In genomic region chr1:181129771-181130606, GRCh38 we compare ENCODE assay signal across 17 cellular contexts. TPM values are rescaled to one million over a fixed set of nuclear protein-coding genes. Genes with fewer than 3 reads are reported as not detected.
DNase-seq lines count a peak whose midpoint lies in the region; ATAC-seq lines count a peak whose summit lies in the region.
"Had no signal": no experiment of that assay in that cellular context is flagged by ENCODE, and none has a peak within 500 bp of the region (broad histone marks: within the 10 kb centered on the region; RNA-seq: fewer than 3 reads in every experiment).

No MANE protein-coding gene starts in this region.

- H3K36me3 Mint-ChIP-seq in CD8-positive, alpha-beta memory T cell, result no peaks in the 10 kb centered on the region
- no peaks in the 10 kb centered on the region for H3K36me3 Mint-ChIP-seq in activated CD4-positive, alpha-beta memory T cell treated with anti-CD3 and anti-CD28 coated beads, Interleukin-2, amount 10 ng/mL, durations not matched to agents 7 days and 5 days (ENCODE audit: low read depth)
- H3K36me3 Mint-ChIP-seq: activated naive CD8-positive, alpha-beta T cell had no signal

- H3K27me3 ChIP-seq in CD8-positive, alpha-beta memory T cell (ENCODE audit: insufficient read depth, low read length, poor library complexity, severe bottlenecking), result no peaks in the 10 kb centered on the region
- H3K27me3 ChIP-seq: sigmoid colon had no signal

- H3K9me3 ChIP-seq in CD8-positive, alpha-beta memory T cell (ENCODE audit: low read length), result no peaks in the 10 kb centered on the region
- H3K9me3 ChIP-seq: left ventricle myocardium inferior, sigmoid colon had no signal

- H3K36me3 ChIP-seq in CD8-positive, alpha-beta memory T cell (ENCODE audit: insufficient read depth, low read length), result no peaks in the 10 kb centered on the region
- H3K36me3 ChIP-seq: left ventricle myocardium inferior, sigmoid colon had no signal

- ATAC-seq in GM18519 (IDR thresholded peaks at IDR 0.05; ENCODE audit: low FRiP score, unreplicated experiment) (peak; percentile 32), GM21381 (IDR thresholded peaks at IDR 0.05; ENCODE audit: unreplicated experiment) (no peak)

- H3K27ac Mint-ChIP-seq in CD8-positive, alpha-beta memory T cell, result peak overlapping the region in 1 of 8 donors; percentile 24
- no peak overlapping the region for H3K27ac Mint-ChIP-seq in activated CD4-positive, alpha-beta memory T cell treated with anti-CD3 and anti-CD28 coated beads, Interleukin-2, amount 10 ng/mL, durations not matched to agents 7 days and 5 days
- H3K27ac Mint-ChIP-seq: activated naive CD8-positive, alpha-beta T cell had no signal

- peaks cover 14 to 19% (median 16%) of the 10 kb centered on the region in 3 donors for H3K4me1 Mint-ChIP-seq in CD8-positive, alpha-beta memory T cell
- peaks cover 56% of the 10 kb centered on the region for H3K4me1 Mint-ChIP-seq in activated CD4-positive, alpha-beta memory T cell treated with anti-CD3 and anti-CD28 coated beads, Interleukin-2, amount 10 ng/mL, durations not matched to agents 7 days and 5 days

- no peak for DNase-seq in CD8-positive, alpha-beta memory T cell
- DNase-seq in OCI-M1 (lab: John Stamatoyannopoulos, UW) (peak; percentile 91), hippocampal formation (lab: John Stamatoyannopoulos, UW) (peak; percentile 34 to 48), SW480 (ENCODE audit: low spot score) (no peak)
- DNase-seq in activated CD4-positive, alpha-beta T cell treated with anti-CD3 and anti-CD28 coated beads, Interleukin-2, amount 50 U/mL, for 48 hours, result no peak
- DNase-seq in activated CD4-positive, alpha-beta memory T cell treated with anti-CD3 and anti-CD28 coated beads, Interleukin-2, amount 10 ng/mL, durations not matched to agents 7 days and 5 days, result no peak
- DNase-seq: activated CD8-positive, alpha-beta memory T cell treated with anti-CD3 and anti-CD28 coated beads, Interleukin-2, amount 50 U/mL, for 4 hours; left ventricle myocardium inferior; NCI-H1092 treated with DMSO at 0.1 percent for 48 hours; nephron progenitor cell; sigmoid colon had no signal

- peaks cover 22% of the 10 kb centered on the region for H3K4me1 ChIP-seq in CD8-positive, alpha-beta memory T cell (ENCODE audit: insufficient read depth, low read length)

- H3K27ac ChIP-seq in CD8-positive, alpha-beta memory T cell (ENCODE audit: low read depth, low read length), result peak overlapping the region; percentile 54
- H3K27ac ChIP-seq: C4-2B, epithelial cell of prostate had no signal

- POLR2A ChIA-PET in CD8-positive, alpha-beta memory T cell (lab: Charles Lee), result no interaction called here
- POLR2A ChIA-PET in activated CD4-positive, alpha-beta memory T cell treated with anti-CD3 and anti-CD28 coated beads, Interleukin-2, amount 10 ng/mL, durations not matched to agents 7 days and 5 days (lab: Charles Lee), result interaction anchor here (0.7 kb wide), 1 partner anchor 12 kb away, joined by 3 read pairs; no protein-coding TSS in a partner anchor

- CTCF ChIA-PET in CD8-positive, alpha-beta memory T cell (lab: Charles Lee), result no interaction called here
- CTCF ChIA-PET in activated CD4-positive, alpha-beta memory T cell treated with anti-CD3 and anti-CD28 coated beads, Interleukin-2, amount 10 ng/mL, durations not matched to agents 7 days and 5 days (lab: Charles Lee), result interaction anchor here (0.8 to 0.9 kb wide), 2 partner anchors 12 to 24 kb away, joined by 3 to 4 read pairs; no protein-coding TSS in a partner anchor

- H3K4me3 ChIP-seq in CD8-positive, alpha-beta memory T cell (ENCODE audit: low read length), result no peak overlapping the region
- H3K4me3 ChIP-seq: left ventricle myocardium inferior, sigmoid colon had no signal

- H3K9me3 Mint-ChIP-seq in CD8-positive, alpha-beta memory T cell, result no peaks in the 10 kb centered on the region
- H3K9me3 Mint-ChIP-seq in activated CD4-positive, alpha-beta memory T cell treated with anti-CD3 and anti-CD28 coated beads, Interleukin-2, amount 10 ng/mL, durations not matched to agents 7 days and 5 days, result no peaks in the 10 kb centered on the region
- H3K9me3 Mint-ChIP-seq: central memory CD8-positive, alpha-beta T cell; nephron progenitor cell had no signal

- H3K27me3 Mint-ChIP-seq in CD8-positive, alpha-beta memory T cell, result peaks cover 1 to 4% of the 10 kb centered on the region in 2 donors
- no peaks in the 10 kb centered on the region for H3K27me3 Mint-ChIP-seq in activated CD4-positive, alpha-beta memory T cell treated with anti-CD3 and anti-CD28 coated beads, Interleukin-2, amount 10 ng/mL, durations not matched to agents 7 days and 5 days
- H3K27me3 Mint-ChIP-seq: central memory CD8-positive, alpha-beta T cell had no signal

- H3K4me3 Mint-ChIP-seq in CD8-positive, alpha-beta memory T cell, result no peak overlapping the region
- H3K4me3 Mint-ChIP-seq in activated CD4-positive, alpha-beta memory T cell treated with anti-CD3 and anti-CD28 coated beads, Interleukin-2, amount 10 ng/mL, durations not matched to agents 7 days and 5 days, result no peak overlapping the region
- H3K4me3 Mint-ChIP-seq: activated naive CD8-positive, alpha-beta T cell; central memory CD8-positive, alpha-beta T cell had no signal

RNA-seq across cellular contexts. Expression of gene IER5, which starts 41.5 kb away (rescaled TPM):
- 10 to 100 TPM; 52.3 to 57.2 TPM for total RNA-seq in CD8-positive, alpha-beta memory T cell
- 29.0 TPM for polyA plus RNA-seq in CD8-positive, alpha-beta memory T cell
- total RNA-seq in activated CD4-positive, alpha-beta memory T cell treated with anti-CD3 and anti-CD28 coated beads, Interleukin-2, amount 10 ng/mL, durations not matched to agents 7 days and 5 days, result 10 to 100 TPM; 41.6 to 43.9 TPM

Comparison
In these comparisons a context has a peak if more than half of its experiments do, and no peak if none do; other contexts are left out.
1. DNase-seq: peak in OCI-M1 (single experiment) and hippocampal formation (2 of 2); none in CD8-positive, alpha-beta memory T cell (0 of 5), SW480 (single experiment), activated CD4-positive, alpha-beta T cell treated with anti-CD3 and anti-CD28 coated beads, Interleukin-2, amount 50 U/mL, for 48 hours (0 of 2) and activated CD4-positive, alpha-beta memory T cell treated with anti-CD3 and anti-CD28 coated beads, Interleukin-2, amount 10 ng/mL, durations not matched to agents 7 days and 5 days (single experiment).